In the genomic region with DNA sequence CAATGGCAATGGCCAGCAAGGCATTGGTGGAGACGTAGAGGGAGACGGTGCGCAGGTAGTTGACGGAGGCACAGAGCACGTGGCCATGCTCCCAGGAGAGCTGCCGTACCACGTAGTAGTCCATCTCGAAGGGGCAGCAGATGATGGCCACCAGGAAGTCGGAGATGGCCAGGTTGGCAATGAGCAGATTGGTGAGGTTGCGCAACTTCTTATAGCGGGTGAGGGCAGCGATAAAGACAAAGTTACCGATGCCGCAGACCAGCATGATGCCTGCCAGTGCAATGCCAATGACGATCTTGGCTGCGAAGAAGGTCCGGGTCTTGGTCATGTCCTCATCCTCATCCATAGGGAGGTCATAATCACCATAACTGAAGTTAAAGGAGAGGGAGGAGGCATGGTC, we compare ENCODE assay signal across 25 cellular contexts. TPM values are rescaled to one million over a fixed set of nuclear protein-coding genes. Genes with fewer than 3 reads are reported as not detected.
DNase-seq lines count a peak whose midpoint lies in the region; ATAC-seq, FAIRE-seq and TF ChIP-seq lines count a peak whose summit lies in the region.
"Had no signal": no experiment of that assay in that cellular context is flagged by ENCODE, and none has a peak within 500 bp of the region (broad histone marks: within the 10 kb centered on the region; RNA-seq: fewer than 3 reads in every experiment).

No MANE protein-coding gene starts in this region.

- peaks cover 3% of the 10 kb centered on the region for H3K36me3 Mint-ChIP-seq in neural progenitor cell

- peaks cover 27% of the 10 kb centered on the region for H3K9me3 Mint-ChIP-seq in neural progenitor cell

- H3K4me1 Mint-ChIP-seq in neural progenitor cell, result peaks cover 2% of the 10 kb centered on the region

- H3K36me3 ChIP-seq in H1 (ENCODE audit: control insufficient read depth in 2 of 4, insufficient read depth in 4 of 4, low read length in 3 of 4) (0 out of 8 replicates have a peak, but pooled peaks cover 0 to 1% (median 0%) of the 10 kb centered on the region in 4 experiments), neural progenitor cell (no peaks in the 10 kb centered on the region), brain microvascular endothelial cell (replicated peaks) (no peaks in the 10 kb centered on the region)

- H3F3A ChIP-seq in neural progenitor cell (ENCODE audit: low read depth), result no peaks in the 10 kb centered on the region

- H2AFZ ChIP-seq in H1 (ENCODE audit: low read length) (no peak overlapping the region), neural progenitor cell (replicated peaks) (no peak overlapping the region)
- H2AFZ ChIP-seq: GM23338 had no signal

- no peak overlapping the region for H2BK5ac ChIP-seq in H1 (ENCODE audit: low read depth, low read length)

- POLR2A ChIA-PET in A549 (lab: Yijun Ruan, JAX), result no interaction called here
- POLR2A ChIA-PET in H1 (lab: Charles Lee; ENCODE audit: partially characterized antibody), result no interaction called here

- peak overlapping the region; percentile 46 for H3K4me3 Mint-ChIP-seq in neural progenitor cell
- H3K4me3 Mint-ChIP-seq: CD4-positive, alpha-beta memory T cell; GM23338 had no signal

- H3K4me3 ChIP-seq in A549 (no peak overlapping the region), H1 (ENCODE audit: extremely low read depth in 1 of 4, insufficient read depth in 2 of 4, low read depth in 3 of 4, low read length in 4 of 4) (no peak overlapping the region), neural progenitor cell (no peak overlapping the region), brain microvascular endothelial cell (ENCODE audit: low read depth, low read length) (no peak overlapping the region)

- no peak overlapping the region for H4K8ac ChIP-seq in H1 (ENCODE audit: extremely low read depth, insufficient read depth, low read length)

- H3K27me3 ChIP-seq in H1 (replicated peaks in 1 of 4; ENCODE audit: control insufficient read depth in 3 of 4, extremely low read depth in 1 of 4, insufficient read depth in 3 of 4, low read length in 3 of 4) (peaks cover 12 to 42% (median 34%) of the 10 kb centered on the region in 4 experiments), neural progenitor cell (peaks cover 62% of the 10 kb centered on the region), brain microvascular endothelial cell (replicated peaks) (peaks cover 30% of the 10 kb centered on the region)

- no peak overlapping the region for H2BK12ac ChIP-seq in H1 (ENCODE audit: low read depth, low read length)

- H3K79me2 ChIP-seq in H1 (ENCODE audit: control insufficient read depth in 1 of 2, insufficient read depth in 2 of 2, low read length in 2 of 2), result no peaks in the 10 kb centered on the region
- no peaks in the 10 kb centered on the region for H3K79me2 ChIP-seq in neural progenitor cell (ENCODE audit: low read depth)

- no peak overlapping the region for H4K5ac ChIP-seq in H1 (ENCODE audit: insufficient read length, low read depth, low read length)

- no peak overlapping the region for H3K23ac ChIP-seq in H1 (ENCODE audit: insufficient read length)

- 54% methylated on average over 17 of the region's 17 CpGs for WGBS in A549 (ENCODE audit: missing lambda C conversion rate)
- WGBS in H1 (ENCODE audit: extremely low coverage in 1 of 2, insufficient coverage in 1 of 2, insufficient read length in 1 of 2, insufficient replicate concordance in 2 of 2, low coverage in 1 of 2, low lambda C conversion rate in 2 of 2, missing lambda C conversion rate in 1 of 2), 2 experiments, result 90% methylated on average over 17 of the region's 17 CpGs; no CpG with 5 or more reads in 1 of the 2 experiments

- H3K4ac ChIP-seq in H1 (replicated peaks; ENCODE audit: insufficient read length, low read depth, low read length), result no peak overlapping the region

- no peaks in the 10 kb centered on the region for H4K20me1 ChIP-seq in H1 (replicated peaks in 1 of 2; ENCODE audit: control insufficient read depth in 1 of 2, insufficient read depth in 2 of 2, low read length in 2 of 2)
- no peaks in the 10 kb centered on the region for H4K20me1 ChIP-seq in neural progenitor cell (ENCODE audit: low read depth)

- H3K4me2 ChIP-seq in A549 (no peak overlapping the region), H1 (ENCODE audit: insufficient read depth in 1 of 2, low read depth in 2 of 2, low read length in 2 of 2) (no peak overlapping the region; a peak in 1 of 4 replicates), neural progenitor cell (no peak overlapping the region)
- H3K4me2 ChIP-seq: GM23338 had no signal

- no peak for ATAC-seq in A549
- ATAC-seq in HG03565 (IDR thresholded peaks at IDR 0.05; ENCODE audit: unreplicated experiment), result no peak
- ATAC-seq: GM23338 had no signal

- no peak overlapping the region for H3K27ac Mint-ChIP-seq in neural progenitor cell
- H3K27ac Mint-ChIP-seq: CD4-positive, alpha-beta memory T cell; GM23338 had no signal

- CTCF ChIA-PET in A549 (lab: Yijun Ruan, JAX) (no interaction called here), H1 (lab: Charles Lee; ENCODE audit: partially characterized antibody) (no interaction called here)

- TF ChIP-seq EP300 in A549 (IDR thresholded peaks at IDR 0.05) (no peak), Ishikawa (IDR thresholded peaks at IDR 0.05; ENCODE audit: borderline replicate concordance) (no peak), H1 (IDR thresholded peaks at IDR 0.05; ENCODE audit: borderline replicate concordance in 1 of 2, low read depth in 2 of 2, low read length in 2 of 2) (no peak)

- no peak for TF ChIP-seq CTCF in A549 (IDR thresholded peaks at IDR 0.05)
- no peak for TF ChIP-seq CTCF in H1 (IDR thresholded peaks at IDR 0.05; ENCODE audit: control extremely low read depth in 1 of 3, insufficient read depth in 1 of 3, low read depth in 1 of 3, low read length in 3 of 3)
- no peak for TF ChIP-seq CTCF in neural progenitor cell (IDR thresholded peaks at IDR 0.05)
- no peak for TF ChIP-seq CTCF in brain microvascular endothelial cell (IDR thresholded peaks at IDR 0.05; ENCODE audit: low read depth, low read length, missing control alignments)

- no peaks in the 10 kb centered on the region for H3K4me1 ChIP-seq in A549
- peaks cover 0 to 6% (median under 1%) of the 10 kb centered on the region in 4 experiments; a peak in 2 of 7 replicates for H3K4me1 ChIP-seq in H1 (replicated peaks in 1 of 4; ENCODE audit: control insufficient read depth in 3 of 4, insufficient read depth in 4 of 4, low read length in 3 of 4)
- H3K4me1 ChIP-seq in neural progenitor cell, result peaks cover 10% of the 10 kb centered on the region

- H3K18ac ChIP-seq in H1 (ENCODE audit: extremely low read depth, low read length), result no peak overlapping the region

- in situ Hi-C loops in brain microvascular endothelial cell (cut with HindIII; ENCODE audit: low pct_ligation_motif_present, low sequenced_read_pairs), result no loop called here

- TF ChIP-seq POLR2A in A549 (IDR thresholded peaks at IDR 0.05; ENCODE audit: low read length) (no peak), H1 (IDR thresholded peaks at IDR 0.05; ENCODE audit: control extremely low read depth in 1 of 2, low read depth in 2 of 2, low read length in 2 of 2) (no peak)

- H2AK5ac ChIP-seq in H1 (ENCODE audit: low read depth, low read length), result no peak overlapping the region

- H3K9ac ChIP-seq in H1 (replicated peaks in 1 of 4; ENCODE audit: extremely low read depth in 1 of 4, low read depth in 3 of 4, low read length in 3 of 4) (no peak overlapping the region), neural progenitor cell (no peak overlapping the region)

- H3K56ac ChIP-seq in H1 (replicated peaks; ENCODE audit: insufficient read length, low read depth, low read length), result no peak overlapping the region

- no peak overlapping the region for H2BK20ac ChIP-seq in H1 (ENCODE audit: low read length)

- H3K27ac ChIP-seq in A549, result no peak overlapping the region
- H3K27ac ChIP-seq in H1 (ENCODE audit: low read depth, low read length), result no peak overlapping the region
- no peak overlapping the region for H3K27ac ChIP-seq in neural progenitor cell
- no peak overlapping the region for H3K27ac ChIP-seq in brain microvascular endothelial cell

- no peak overlapping the region for H2BK120ac ChIP-seq in H1 (replicated peaks; ENCODE audit: low read depth, low read length)

- H3K9me3 ChIP-seq in A549 (peaks cover 11% of the 10 kb centered on the region; the same call in 1 of the 3 replicates), H1 (ENCODE audit: insufficient read depth in 2 of 2, low read depth in 1 of 2, low read length in 1 of 2) (peaks cover 2 to 13% of the 10 kb centered on the region in 2 experiments; a peak in 3 of 4 replicates), neural progenitor cell (ENCODE audit: low read depth) (no peaks in the 10 kb centered on the region)

- no peak overlapping the region for H2BK15ac ChIP-seq in H1 (ENCODE audit: low read length)

- H3K14ac ChIP-seq in H1 (ENCODE audit: insufficient read length), result no peak overlapping the region

- TF ChIP-seq RAD21 in A549 (conservative IDR thresholded peaks at IDR 0.05 in 1 of 2, IDR thresholded peaks at IDR 0.05 in 1 of 2) (no peak), Ishikawa (IDR thresholded peaks at IDR 0.05; ENCODE audit: low read depth) (no peak), H1 (IDR thresholded peaks at IDR 0.05 in 1 of 2, conservative IDR thresholded peaks at IDR 0.05 in 1 of 2; ENCODE audit: low read depth in 2 of 2, low read length in 2 of 2) (no peak)

- H4K91ac ChIP-seq in H1 (replicated peaks; ENCODE audit: insufficient read length, low read length), result no peak overlapping the region

- DNase-seq in A549 (ENCODE audit: low read depth in 1 of 2, low spot score in 1 of 2) (no peak), H1 (ENCODE audit: low read depth in 1 of 2, low spot score in 2 of 2) (no peak), neural progenitor cell (ENCODE audit: low spot score) (no peak), hippocampal formation (lab: John Stamatoyannopoulos, UW) (no peak), H4 (ENCODE audit: low spot score) (no peak), brain microvascular endothelial cell (no peak)
- DNase-seq: 8988T; C1 segment of cervical spinal cord; Calu3; CD4-positive, alpha-beta memory T cell; COR-L47; DMS53; DMS79 treated with DMSO at 0.1 percent for 48 hours; GF-D8; H7; HCEC 1CT had no signal

- no peaks in the 10 kb centered on the region for H3K79me1 ChIP-seq in H1 (ENCODE audit: low read depth, low read length)

- FAIRE-seq in A549 (lab: Jason Lieb, UNC) (no peak), H1 (lab: Jason Lieb, UNC) (no peak)
- FAIRE-seq: GM12891, GM18507 had no signal

- peaks cover 20% of the 10 kb centered on the region; the same call in 1 of the 2 replicates for H3K23me2 ChIP-seq in H1 (ENCODE audit: low read depth, low read length)

- H3K27me3 Mint-ChIP-seq in neural progenitor cell (ENCODE audit: insufficient read depth, low read depth), result peaks cover 56% of the 10 kb centered on the region

RNA-seq across cellular contexts. Expression of a gene that starts 2.8 kb away (rescaled TPM):
- polyA plus RNA-seq in A549 (2011; rRNA removed) (not detected in 2 replicates), A549 (2017; fragmentation: RNase III; extraction: RNeasy Plus Mini Kit Qiagen cat#74134 plus additional on column Dnase treatment) (not detected in 3 replicates), H1 (2011; rRNA removed) (7.7 and 9.5 TPM in 2 replicates)
- not detected in 2 replicates for polyA plus RNA-seq in A549 (2012; cell fraction: cytosol; rRNA removed)
- polyA plus RNA-seq in A549 (2012; cell fraction: nucleus; rRNA removed), result 0.04 TPM in 1 of 2 replicates, not detected in the other
- not detected in 2 replicates for polyA minus RNA-seq in A549 (2011; rRNA and poly(A)+ RNA removed)
- 2.6 and 3.3 TPM in 2 replicates for total RNA-seq in H1 (2021; fragmentation: NEBNext Ultra II Directional; extraction: Animal tissue kit (Norgen Biotek cat#: 25700))
- 5.0 TPM for polyA plus RNA-seq in H1 (2011; cell fraction: cytosol; rRNA removed)
- 6.4 TPM for polyA plus RNA-seq in H1 (2011; cell fraction: nucleus; rRNA removed)
- polyA plus RNA-seq in H1 (2012, experiment 1 of 2), result 1.8 to 3.8 TPM (median 2.3 TPM) in 4 replicates
- 0.21 TPM for polyA plus RNA-seq in H1 (2012, experiment 2 of 2)
- polyA plus RNA-seq in H1 (2013, experiment 1 of 2), result 2.7 TPM
- polyA plus RNA-seq in H1 (2013, experiment 2 of 2), result 2.2 TPM
- polyA minus RNA-seq in H1 (2011; rRNA and poly(A)+ RNA removed), result 19.9 and 31.2 TPM in 2 replicates
- 5.4 TPM for polyA minus RNA-seq in H1 (2011; cell fraction: cytosol; rRNA and poly(A)+ RNA removed)
- polyA minus RNA-seq in H1 (2011; cell fraction: nucleus; rRNA and poly(A)+ RNA removed), result 4.3 TPM
- total RNA-seq in neural progenitor cell (ENCODE audit: low replicate concordance), result not detected in 2 replicates
- total RNA-seq in H4 (2014; rRNA removed; shearing (Covaris generic)), result not detected in 2 replicates
- total RNA-seq: A673; Calu3; CD4-positive, alpha-beta memory T cell; Daoy; G401 had no signal
- polyA plus RNA-seq: BJ; CD4-positive, alpha-beta memory T cell had no signal
